Comparison of ENCODE assay signal across 12 cellular contexts in the genomic region with DNA sequence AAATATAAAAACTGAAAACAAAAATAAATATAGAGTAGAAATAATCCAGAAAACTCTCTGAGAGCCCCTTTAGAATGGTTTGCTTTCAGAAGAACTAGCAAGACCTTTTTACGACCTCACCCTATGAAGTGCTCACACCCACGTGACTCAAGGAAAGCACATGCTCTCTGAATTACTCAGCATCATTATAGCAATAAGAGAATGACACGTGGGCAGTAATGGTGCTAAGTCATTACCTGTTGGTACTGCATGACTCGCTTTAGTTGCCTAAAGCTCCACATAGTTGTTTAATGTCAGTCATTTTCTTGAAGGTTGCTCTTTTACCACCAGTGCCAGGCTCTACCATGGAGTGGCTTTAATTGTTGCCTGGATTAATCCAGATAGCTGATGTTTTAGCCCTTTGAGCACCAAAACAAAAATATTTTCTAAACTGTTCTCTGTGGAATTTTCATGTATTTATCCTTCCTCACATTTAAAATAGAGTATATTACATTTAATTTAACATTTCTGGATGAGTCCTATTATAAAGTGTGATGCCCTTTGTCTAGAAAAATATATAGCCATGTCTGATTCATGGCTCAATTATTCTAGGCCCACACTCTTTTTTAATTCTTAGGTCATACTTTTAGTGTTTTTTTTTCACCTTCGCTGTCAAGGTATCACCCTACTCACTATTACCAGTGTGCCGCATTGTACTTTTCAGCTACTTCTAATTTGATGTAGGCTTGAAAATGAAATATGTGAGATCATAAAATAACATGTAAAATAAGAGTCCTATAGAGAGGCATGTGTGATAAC. TPM values are rescaled to one million over a fixed set of nuclear protein-coding genes. Genes with fewer than 3 reads are reported as not detected.
DNase-seq lines count a peak whose midpoint lies in the region; ATAC-seq and TF ChIP-seq lines count a peak whose summit lies in the region.
"Had no signal": no experiment of that assay in that cellular context is flagged by ENCODE, and none has a peak within 500 bp of the region (broad histone marks: within the 10 kb centered on the region; RNA-seq: fewer than 3 reads in every experiment).

No MANE protein-coding gene starts in this region.

- peak in 2 of 3 donors; percentile 10 to 16 for DNase-seq in stimulated activated CD4-positive, alpha-beta T cell treated with anti-CD3 and anti-CD28 coated beads, Interleukin-12 subunit alpha, Interleukin-12 subunit beta, amount 100 ng/mL, for 48 hours (ENCODE audit: low read depth in 2 of 3, low spot score in 1 of 3)
- DNase-seq in stimulated activated CD4-positive, alpha-beta T cell treated with anti-CD3 and anti-CD28 coated beads, Interleukin-2, amount 100 ng/mL, for 48 hours, result no peak
- peak; percentile 13 for DNase-seq in NCI-H69 (lab: John Stamatoyannopoulos, UW)
- peak; percentile 55 for DNase-seq in fibroblast of villous mesenchyme (ENCODE audit: low read depth)
- DNase-seq in dedifferentiated amniotic fluid mesenchymal stem cell (ENCODE audit: extremely low spot score), result no peak
- no peak for DNase-seq in OCI-LY7 (ENCODE audit: low spot score)
- no peak for DNase-seq in NCI-H2107 treated with DMSO at 0.1 percent for 48 hours (lab: John Stamatoyannopoulos, UW; ENCODE audit: unreplicated experiment)
- DNase-seq: activated effector memory CD4-positive, alpha-beta T cell treated with anti-CD3 and anti-CD28 coated beads, Interleukin-2, amount 50 U/mL, for 16 hours; retina; upper lobe of right lung had no signal

- no peaks in the 10 kb centered on the region for H4K20me1 ChIP-seq in OCI-LY7 (ENCODE audit: insufficient read depth, low read length)

- BruUV-seq in OCI-LY7 (replicated peaks; lab: Mats Ljungman, UMichigan), result no TSS peak

- H3K4me3 ChIP-seq in fibroblast of villous mesenchyme (ENCODE audit: low read depth, low read length), result no peak overlapping the region
- H3K4me3 ChIP-seq in OCI-LY7 (ENCODE audit: low read depth, low read length, poor library complexity, severe bottlenecking), result no peak overlapping the region
- H3K4me3 ChIP-seq: SK-N-MC, upper lobe of right lung had no signal

- H3K36me3 ChIP-seq in OCI-LY7 (ENCODE audit: insufficient read depth, low read length), result no peaks in the 10 kb centered on the region
- H3K36me3 ChIP-seq: upper lobe of right lung had no signal

- no peaks in the 10 kb centered on the region for H3K79me2 ChIP-seq in OCI-LY7 (ENCODE audit: insufficient read depth, low read depth, low read length)

- no peaks in the 10 kb centered on the region for H3K9me3 ChIP-seq in OCI-LY7 (ENCODE audit: low read length)
- H3K9me3 ChIP-seq: upper lobe of right lung had no signal

- CTCF ChIA-PET in OCI-LY7 (lab: Charles Lee; ENCODE audit: unreplicated experiment), result no interaction called here

- H2AFZ ChIP-seq in OCI-LY7 (ENCODE audit: low read length), result no peak overlapping the region

- no peak overlapping the region for H3K27ac ChIP-seq in OCI-LY7 (ENCODE audit: low read depth, low read length, poor library complexity, severe bottlenecking)
- H3K27ac ChIP-seq: SK-N-MC, upper lobe of right lung had no signal

- POLR2A ChIA-PET in OCI-LY7 (lab: Charles Lee), result interaction anchor here (0.9 kb wide), 1 partner anchor 9 kb away, joined by 3 read pairs; no protein-coding TSS in a partner anchor

- H3K4me1 ChIP-seq in OCI-LY7 (ENCODE audit: insufficient read depth, low read length, poor library complexity, severe bottlenecking), result no peaks in the 10 kb centered on the region
- H3K4me1 ChIP-seq: upper lobe of right lung had no signal

- H3K9me2 ChIP-seq in OCI-LY7 (ENCODE audit: insufficient read depth, low read length), result no peaks in the 10 kb centered on the region

- ATAC-seq in HG02970 (IDR thresholded peaks at IDR 0.05; ENCODE audit: low FRiP score, unreplicated experiment), result no peak
- ATAC-seq: upper lobe of right lung had no signal

- no peak overlapping the region for H3K4me2 ChIP-seq in OCI-LY7 (ENCODE audit: low read length)

- TF ChIP-seq CTCF in fibroblast of villous mesenchyme (IDR thresholded peaks at IDR 0.05; ENCODE audit: insufficient read depth, low read depth, low read length) (no peak), OCI-LY7 (conservative IDR thresholded peaks at IDR 0.05; ENCODE audit: low read length) (no peak)

- intact Hi-C loops in OCI-LY7 (cut with micrococcal nuclease; ENCODE audit: unreplicated experiment), result no loop called here

RNA-seq across cellular contexts. Expression of a gene that starts 56.8 kb away (rescaled TPM):
- 1.9 and 9.9 TPM in 2 replicates for total RNA-seq in fibroblast of villous mesenchyme
- total RNA-seq in OCI-LY7 (2014; rRNA removed; shearing (Covaris generic)), result 0.28 and 0.49 TPM in 2 replicates
- total RNA-seq in OCI-LY7 (2022), result not detected in 2 replicates

Comparison
In these comparisons a context has a peak if more than half of its experiments do, and no peak if none do; other contexts are left out.
1. DNase-seq: peak in stimulated activated CD4-positive, alpha-beta T cell treated with anti-CD3 and anti-CD28 coated beads, Interleukin-12 subunit alpha, Interleukin-12 subunit beta, amount 100 ng/mL, for 48 hours (2 of 3), NCI-H69 (single experiment) and fibroblast of villous mesenchyme (single experiment); none in stimulated activated CD4-positive, alpha-beta T cell treated with anti-CD3 and anti-CD28 coated beads, Interleukin-2, amount 100 ng/mL, for 48 hours (0 of 2), dedifferentiated amniotic fluid mesenchymal stem cell (single experiment), OCI-LY7 (single experiment) and NCI-H2107 treated with DMSO at 0.1 percent for 48 hours (single experiment).